ENCODE assay signal across 1 cellular context in the genomic region with DNA sequence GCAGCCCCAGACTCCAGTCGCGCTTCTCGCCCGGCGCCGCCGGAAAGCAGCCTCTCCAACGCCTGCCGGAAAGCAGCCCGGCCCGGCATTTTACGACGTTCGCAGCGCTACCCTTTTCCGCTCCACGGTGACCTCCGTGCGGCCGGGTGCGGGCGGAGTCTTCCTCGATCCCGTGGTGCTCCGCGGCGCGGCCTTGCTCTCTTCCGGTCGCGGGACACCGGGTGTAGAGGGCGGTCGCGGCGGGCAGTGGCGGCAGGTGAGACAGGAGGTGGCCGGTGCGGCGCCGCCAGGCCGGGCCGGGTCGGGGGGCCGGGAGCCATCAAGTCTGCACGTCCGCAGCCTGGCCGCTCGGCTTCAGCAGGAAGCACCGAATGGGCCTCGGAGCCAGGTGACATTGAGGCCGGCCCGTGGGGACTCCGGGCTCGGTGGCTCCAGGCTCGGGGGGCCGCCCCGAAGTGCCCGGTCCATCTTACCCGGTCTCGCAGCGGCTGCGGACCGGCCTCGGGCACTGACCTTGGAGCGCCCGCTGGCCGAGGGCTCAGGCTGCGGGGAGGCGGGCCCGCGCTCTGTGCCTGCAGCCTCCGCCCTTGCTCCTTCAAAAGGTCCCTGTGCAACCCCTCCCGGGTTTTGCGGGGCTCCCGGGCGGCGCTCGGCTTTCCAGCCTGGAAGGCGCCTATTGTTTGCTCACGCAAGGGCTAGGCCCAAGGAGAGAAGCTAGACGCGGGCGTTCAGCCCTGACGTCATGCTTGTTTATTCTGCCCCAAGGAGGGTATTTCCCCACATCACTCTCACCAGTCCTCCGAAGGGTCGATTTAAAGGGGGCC.
TF ChIP-seq lines count a peak whose summit lies in the region.

A gene (plus strand): TSS at position 199 of the 824 bp plus-strand sequence. CDS start 1,511 bp downstream, outside the sequence.
A gene (minus strand): TSS at position 48 of the 824 bp plus-strand sequence. CDS start 249 bp downstream, outside the sequence.

TF ChIP-seq in WTC11, 78 proteins besides CTCF, POLR2A, EP300 and RAD21 (continued from another document and continues in another):
- TF ChIP-seq, protein P1, sequence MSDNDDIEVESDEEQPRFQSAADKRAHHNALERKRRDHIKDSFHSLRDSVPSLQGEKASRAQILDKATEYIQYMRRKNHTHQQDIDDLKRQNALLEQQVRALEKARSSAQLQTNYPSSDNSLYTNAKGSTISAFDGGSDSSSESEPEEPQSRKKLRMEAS (CRISPR knock-in tag; IDR thresholded peaks at IDR 0.05), result 0 out of 2 replicates have a peak, but pooled peaks have one; percentile 58
- TF ChIP-seq, protein P2, sequence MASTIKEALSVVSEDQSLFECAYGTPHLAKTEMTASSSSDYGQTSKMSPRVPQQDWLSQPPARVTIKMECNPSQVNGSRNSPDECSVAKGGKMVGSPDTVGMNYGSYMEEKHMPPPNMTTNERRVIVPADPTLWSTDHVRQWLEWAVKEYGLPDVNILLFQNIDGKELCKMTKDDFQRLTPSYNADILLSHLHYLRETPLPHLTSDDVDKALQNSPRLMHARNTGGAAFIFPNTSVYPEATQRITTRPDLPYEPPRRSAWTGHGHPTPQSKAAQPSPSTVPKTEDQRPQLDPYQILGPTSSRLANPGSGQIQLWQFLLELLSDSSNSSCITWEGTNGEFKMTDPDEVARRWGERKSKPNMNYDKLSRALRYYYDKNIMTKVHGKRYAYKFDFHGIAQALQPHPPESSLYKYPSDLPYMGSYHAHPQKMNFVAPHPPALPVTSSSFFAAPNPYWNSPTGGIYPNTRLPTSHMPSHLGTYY (CRISPR knock-in tag; IDR thresholded peaks at IDR 0.05), result no peak
- TF ChIP-seq ZBTB21 (CRISPR knock-in tag; IDR thresholded peaks at IDR 0.05; ENCODE audit: borderline replicate concordance), result peak; percentile 73
- TF ChIP-seq PRRX2 (CRISPR knock-in tag; IDR thresholded peaks at IDR 0.05), result no peak
- TF ChIP-seq, protein P3, sequence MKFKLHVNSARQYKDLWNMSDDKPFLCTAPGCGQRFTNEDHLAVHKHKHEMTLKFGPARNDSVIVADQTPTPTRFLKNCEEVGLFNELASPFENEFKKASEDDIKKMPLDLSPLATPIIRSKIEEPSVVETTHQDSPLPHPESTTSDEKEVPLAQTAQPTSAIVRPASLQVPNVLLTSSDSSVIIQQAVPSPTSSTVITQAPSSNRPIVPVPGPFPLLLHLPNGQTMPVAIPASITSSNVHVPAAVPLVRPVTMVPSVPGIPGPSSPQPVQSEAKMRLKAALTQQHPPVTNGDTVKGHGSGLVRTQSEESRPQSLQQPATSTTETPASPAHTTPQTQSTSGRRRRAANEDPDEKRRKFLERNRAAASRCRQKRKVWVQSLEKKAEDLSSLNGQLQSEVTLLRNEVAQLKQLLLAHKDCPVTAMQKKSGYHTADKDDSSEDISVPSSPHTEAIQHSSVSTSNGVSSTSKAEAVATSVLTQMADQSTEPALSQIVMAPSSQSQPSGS (CRISPR knock-in tag; IDR thresholded peaks at IDR 0.05; ENCODE audit: borderline replicate concordance, low read depth), result no peak
- TF ChIP-seq, protein P4, sequence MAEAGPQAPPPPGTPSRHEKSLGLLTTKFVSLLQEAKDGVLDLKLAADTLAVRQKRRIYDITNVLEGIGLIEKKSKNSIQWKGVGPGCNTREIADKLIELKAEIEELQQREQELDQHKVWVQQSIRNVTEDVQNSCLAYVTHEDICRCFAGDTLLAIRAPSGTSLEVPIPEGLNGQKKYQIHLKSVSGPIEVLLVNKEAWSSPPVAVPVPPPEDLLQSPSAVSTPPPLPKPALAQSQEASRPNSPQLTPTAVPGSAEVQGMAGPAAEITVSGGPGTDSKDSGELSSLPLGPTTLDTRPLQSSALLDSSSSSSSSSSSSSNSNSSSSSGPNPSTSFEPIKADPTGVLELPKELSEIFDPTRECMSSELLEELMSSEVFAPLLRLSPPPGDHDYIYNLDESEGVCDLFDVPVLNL (CRISPR knock-in tag; IDR thresholded peaks at IDR 0.05; ENCODE audit: borderline replicate concordance, low read depth), result 0 out of 2 replicates have a peak, but pooled peaks have one; percentile 42
- TF ChIP-seq ELF4 (CRISPR knock-in tag; IDR thresholded peaks at IDR 0.05; ENCODE audit: low read depth), result 0 out of 2 replicates have a peak, but pooled peaks have one; percentile 24
- TF ChIP-seq HMGA2 (CRISPR knock-in tag; IDR thresholded peaks at IDR 0.05), result no peak
- TF ChIP-seq, protein P5, sequence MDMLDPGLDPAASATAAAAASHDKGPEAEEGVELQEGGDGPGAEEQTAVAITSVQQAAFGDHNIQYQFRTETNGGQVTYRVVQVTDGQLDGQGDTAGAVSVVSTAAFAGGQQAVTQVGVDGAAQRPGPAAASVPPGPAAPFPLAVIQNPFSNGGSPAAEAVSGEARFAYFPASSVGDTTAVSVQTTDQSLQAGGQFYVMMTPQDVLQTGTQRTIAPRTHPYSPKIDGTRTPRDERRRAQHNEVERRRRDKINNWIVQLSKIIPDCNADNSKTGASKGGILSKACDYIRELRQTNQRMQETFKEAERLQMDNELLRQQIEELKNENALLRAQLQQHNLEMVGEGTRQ (CRISPR knock-in tag; IDR thresholded peaks at IDR 0.05), result peak; percentile 43
- no peak for TF ChIP-seq NR2C2 (CRISPR knock-in tag; IDR thresholded peaks at IDR 0.05)
- no peak for TF ChIP-seq KAT7 (CRISPR knock-in tag; IDR thresholded peaks at IDR 0.05; ENCODE audit: borderline replicate concordance)
- TF ChIP-seq, protein P6, sequence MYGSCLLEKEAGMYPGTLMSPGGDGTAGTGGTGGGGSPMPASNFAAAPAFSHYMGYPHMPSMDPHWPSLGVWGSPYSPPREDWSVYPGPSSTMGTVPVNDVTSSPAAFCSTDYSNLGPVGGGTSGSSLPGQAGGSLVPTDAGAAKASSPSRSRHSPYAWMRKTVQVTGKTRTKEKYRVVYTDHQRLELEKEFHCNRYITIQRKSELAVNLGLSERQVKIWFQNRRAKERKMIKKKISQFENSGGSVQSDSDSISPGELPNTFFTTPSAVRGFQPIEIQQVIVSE (CRISPR knock-in tag; IDR thresholded peaks at IDR 0.05; ENCODE audit: borderline replicate concordance), result no peak
- TF ChIP-seq, protein P7, sequence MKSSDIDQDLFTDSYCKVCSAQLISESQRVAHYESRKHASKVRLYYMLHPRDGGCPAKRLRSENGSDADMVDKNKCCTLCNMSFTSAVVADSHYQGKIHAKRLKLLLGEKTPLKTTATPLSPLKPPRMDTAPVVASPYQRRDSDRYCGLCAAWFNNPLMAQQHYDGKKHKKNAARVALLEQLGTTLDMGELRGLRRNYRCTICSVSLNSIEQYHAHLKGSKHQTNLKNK (CRISPR knock-in tag; IDR thresholded peaks at IDR 0.05), result no peak
- TF ChIP-seq, protein P8, sequence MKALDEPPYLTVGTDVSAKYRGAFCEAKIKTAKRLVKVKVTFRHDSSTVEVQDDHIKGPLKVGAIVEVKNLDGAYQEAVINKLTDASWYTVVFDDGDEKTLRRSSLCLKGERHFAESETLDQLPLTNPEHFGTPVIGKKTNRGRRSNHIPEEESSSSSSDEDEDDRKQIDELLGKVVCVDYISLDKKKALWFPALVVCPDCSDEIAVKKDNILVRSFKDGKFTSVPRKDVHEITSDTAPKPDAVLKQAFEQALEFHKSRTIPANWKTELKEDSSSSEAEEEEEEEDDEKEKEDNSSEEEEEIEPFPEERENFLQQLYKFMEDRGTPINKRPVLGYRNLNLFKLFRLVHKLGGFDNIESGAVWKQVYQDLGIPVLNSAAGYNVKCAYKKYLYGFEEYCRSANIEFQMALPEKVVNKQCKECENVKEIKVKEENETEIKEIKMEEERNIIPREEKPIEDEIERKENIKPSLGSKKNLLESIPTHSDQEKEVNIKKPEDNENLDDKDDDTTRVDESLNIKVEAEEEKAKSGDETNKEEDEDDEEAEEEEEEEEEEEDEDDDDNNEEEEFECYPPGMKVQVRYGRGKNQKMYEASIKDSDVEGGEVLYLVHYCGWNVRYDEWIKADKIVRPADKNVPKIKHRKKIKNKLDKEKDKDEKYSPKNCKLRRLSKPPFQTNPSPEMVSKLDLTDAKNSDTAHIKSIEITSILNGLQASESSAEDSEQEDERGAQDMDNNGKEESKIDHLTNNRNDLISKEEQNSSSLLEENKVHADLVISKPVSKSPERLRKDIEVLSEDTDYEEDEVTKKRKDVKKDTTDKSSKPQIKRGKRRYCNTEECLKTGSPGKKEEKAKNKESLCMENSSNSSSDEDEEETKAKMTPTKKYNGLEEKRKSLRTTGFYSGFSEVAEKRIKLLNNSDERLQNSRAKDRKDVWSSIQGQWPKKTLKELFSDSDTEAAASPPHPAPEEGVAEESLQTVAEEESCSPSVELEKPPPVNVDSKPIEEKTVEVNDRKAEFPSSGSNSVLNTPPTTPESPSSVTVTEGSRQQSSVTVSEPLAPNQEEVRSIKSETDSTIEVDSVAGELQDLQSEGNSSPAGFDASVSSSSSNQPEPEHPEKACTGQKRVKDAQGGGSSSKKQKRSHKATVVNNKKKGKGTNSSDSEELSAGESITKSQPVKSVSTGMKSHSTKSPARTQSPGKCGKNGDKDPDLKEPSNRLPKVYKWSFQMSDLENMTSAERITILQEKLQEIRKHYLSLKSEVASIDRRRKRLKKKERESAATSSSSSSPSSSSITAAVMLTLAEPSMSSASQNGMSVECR (CRISPR knock-in tag; IDR thresholded peaks at IDR 0.05; ENCODE audit: borderline replicate concordance), result peak; percentile 80; the same call in 1 of the 2 replicates
- TF ChIP-seq NR3C1 (CRISPR knock-in tag; conservative IDR thresholded peaks at IDR 0.05; ENCODE audit: low read depth), result peak; percentile 82; the same call in 1 of the 2 replicates
- no peak; the same call in 1 of the 2 replicates for TF ChIP-seq FOXP1 (CRISPR knock-in tag; IDR thresholded peaks at IDR 0.05; ENCODE audit: borderline replicate concordance)
- 0 out of 2 replicates have a peak, but pooled peaks have one; percentile 23 for TF ChIP-seq ZNF263 (CRISPR knock-in tag; IDR thresholded peaks at IDR 0.05; ENCODE audit: low read depth)
- TF ChIP-seq GABPB1 (CRISPR knock-in tag; IDR thresholded peaks at IDR 0.05), result peak; percentile 81
- TF ChIP-seq, protein P9, sequence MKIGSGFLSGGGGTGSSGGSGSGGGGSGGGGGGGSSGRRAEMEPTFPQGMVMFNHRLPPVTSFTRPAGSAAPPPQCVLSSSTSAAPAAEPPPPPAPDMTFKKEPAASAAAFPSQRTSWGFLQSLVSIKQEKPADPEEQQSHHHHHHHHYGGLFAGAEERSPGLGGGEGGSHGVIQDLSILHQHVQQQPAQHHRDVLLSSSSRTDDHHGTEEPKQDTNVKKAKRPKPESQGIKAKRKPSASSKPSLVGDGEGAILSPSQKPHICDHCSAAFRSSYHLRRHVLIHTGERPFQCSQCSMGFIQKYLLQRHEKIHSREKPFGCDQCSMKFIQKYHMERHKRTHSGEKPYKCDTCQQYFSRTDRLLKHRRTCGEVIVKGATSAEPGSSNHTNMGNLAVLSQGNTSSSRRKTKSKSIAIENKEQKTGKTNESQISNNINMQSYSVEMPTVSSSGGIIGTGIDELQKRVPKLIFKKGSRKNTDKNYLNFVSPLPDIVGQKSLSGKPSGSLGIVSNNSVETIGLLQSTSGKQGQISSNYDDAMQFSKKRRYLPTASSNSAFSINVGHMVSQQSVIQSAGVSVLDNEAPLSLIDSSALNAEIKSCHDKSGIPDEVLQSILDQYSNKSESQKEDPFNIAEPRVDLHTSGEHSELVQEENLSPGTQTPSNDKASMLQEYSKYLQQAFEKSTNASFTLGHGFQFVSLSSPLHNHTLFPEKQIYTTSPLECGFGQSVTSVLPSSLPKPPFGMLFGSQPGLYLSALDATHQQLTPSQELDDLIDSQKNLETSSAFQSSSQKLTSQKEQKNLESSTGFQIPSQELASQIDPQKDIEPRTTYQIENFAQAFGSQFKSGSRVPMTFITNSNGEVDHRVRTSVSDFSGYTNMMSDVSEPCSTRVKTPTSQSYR (CRISPR knock-in tag; IDR thresholded peaks at IDR 0.05), result no peak
- TF ChIP-seq MYBL2 (CRISPR knock-in tag; IDR thresholded peaks at IDR 0.05), result peak; percentile 84
- peak; percentile 39; the same call in 1 of the 2 replicates for TF ChIP-seq CREB1 (CRISPR knock-in tag; IDR thresholded peaks at IDR 0.05)
- no peak for TF ChIP-seq ZNF121 (CRISPR knock-in tag; IDR thresholded peaks at IDR 0.05)
- no peak for TF ChIP-seq FOXJ3 (CRISPR knock-in tag; IDR thresholded peaks at IDR 0.05; ENCODE audit: borderline replicate concordance)
- TF ChIP-seq, protein P10, sequence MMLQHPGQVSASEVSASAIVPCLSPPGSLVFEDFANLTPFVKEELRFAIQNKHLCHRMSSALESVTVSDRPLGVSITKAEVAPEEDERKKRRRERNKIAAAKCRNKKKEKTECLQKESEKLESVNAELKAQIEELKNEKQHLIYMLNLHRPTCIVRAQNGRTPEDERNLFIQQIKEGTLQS (CRISPR knock-in tag; conservative IDR thresholded peaks at IDR 0.05), result no peak
- TF ChIP-seq, protein P11, sequence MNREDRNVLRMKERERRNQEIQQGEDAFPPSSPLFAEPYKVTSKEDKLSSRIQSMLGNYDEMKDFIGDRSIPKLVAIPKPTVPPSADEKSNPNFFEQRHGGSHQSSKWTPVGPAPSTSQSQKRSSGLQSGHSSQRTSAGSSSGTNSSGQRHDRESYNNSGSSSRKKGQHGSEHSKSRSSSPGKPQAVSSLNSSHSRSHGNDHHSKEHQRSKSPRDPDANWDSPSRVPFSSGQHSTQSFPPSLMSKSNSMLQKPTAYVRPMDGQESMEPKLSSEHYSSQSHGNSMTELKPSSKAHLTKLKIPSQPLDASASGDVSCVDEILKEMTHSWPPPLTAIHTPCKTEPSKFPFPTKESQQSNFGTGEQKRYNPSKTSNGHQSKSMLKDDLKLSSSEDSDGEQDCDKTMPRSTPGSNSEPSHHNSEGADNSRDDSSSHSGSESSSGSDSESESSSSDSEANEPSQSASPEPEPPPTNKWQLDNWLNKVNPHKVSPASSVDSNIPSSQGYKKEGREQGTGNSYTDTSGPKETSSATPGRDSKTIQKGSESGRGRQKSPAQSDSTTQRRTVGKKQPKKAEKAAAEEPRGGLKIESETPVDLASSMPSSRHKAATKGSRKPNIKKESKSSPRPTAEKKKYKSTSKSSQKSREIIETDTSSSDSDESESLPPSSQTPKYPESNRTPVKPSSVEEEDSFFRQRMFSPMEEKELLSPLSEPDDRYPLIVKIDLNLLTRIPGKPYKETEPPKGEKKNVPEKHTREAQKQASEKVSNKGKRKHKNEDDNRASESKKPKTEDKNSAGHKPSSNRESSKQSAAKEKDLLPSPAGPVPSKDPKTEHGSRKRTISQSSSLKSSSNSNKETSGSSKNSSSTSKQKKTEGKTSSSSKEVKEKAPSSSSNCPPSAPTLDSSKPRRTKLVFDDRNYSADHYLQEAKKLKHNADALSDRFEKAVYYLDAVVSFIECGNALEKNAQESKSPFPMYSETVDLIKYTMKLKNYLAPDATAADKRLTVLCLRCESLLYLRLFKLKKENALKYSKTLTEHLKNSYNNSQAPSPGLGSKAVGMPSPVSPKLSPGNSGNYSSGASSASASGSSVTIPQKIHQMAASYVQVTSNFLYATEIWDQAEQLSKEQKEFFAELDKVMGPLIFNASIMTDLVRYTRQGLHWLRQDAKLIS (CRISPR knock-in tag; IDR thresholded peaks at IDR 0.05; ENCODE audit: borderline replicate concordance), result no peak
- TF ChIP-seq NR1H2 (CRISPR knock-in tag; IDR thresholded peaks at IDR 0.05), result no peak
- TF ChIP-seq, protein P12, sequence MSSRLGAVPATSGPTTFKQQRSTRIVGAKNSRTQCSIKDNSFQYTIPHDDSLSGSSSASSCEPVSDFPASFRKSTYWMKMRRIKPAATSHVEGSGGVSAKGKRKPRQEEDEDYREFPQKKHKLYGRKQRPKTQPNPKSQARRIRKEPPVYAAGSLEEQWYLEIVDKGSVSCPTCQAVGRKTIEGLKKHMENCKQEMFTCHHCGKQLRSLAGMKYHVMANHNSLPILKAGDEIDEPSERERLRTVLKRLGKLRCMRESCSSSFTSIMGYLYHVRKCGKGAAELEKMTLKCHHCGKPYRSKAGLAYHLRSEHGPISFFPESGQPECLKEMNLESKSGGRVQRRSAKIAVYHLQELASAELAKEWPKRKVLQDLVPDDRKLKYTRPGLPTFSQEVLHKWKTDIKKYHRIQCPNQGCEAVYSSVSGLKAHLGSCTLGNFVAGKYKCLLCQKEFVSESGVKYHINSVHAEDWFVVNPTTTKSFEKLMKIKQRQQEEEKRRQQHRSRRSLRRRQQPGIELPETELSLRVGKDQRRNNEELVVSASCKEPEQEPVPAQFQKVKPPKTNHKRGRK (CRISPR knock-in tag; IDR thresholded peaks at IDR 0.05; ENCODE audit: borderline replicate concordance), result no peak
- no peak; the same call in 1 of the 2 replicates for TF ChIP-seq TEAD1 (CRISPR knock-in tag; IDR thresholded peaks at IDR 0.05)
- no peak for TF ChIP-seq OVOL2 (CRISPR knock-in tag; IDR thresholded peaks at IDR 0.05; ENCODE audit: borderline replicate concordance)
